27 cellular contexts compared by ENCODE assay signal in the genomic region with DNA sequence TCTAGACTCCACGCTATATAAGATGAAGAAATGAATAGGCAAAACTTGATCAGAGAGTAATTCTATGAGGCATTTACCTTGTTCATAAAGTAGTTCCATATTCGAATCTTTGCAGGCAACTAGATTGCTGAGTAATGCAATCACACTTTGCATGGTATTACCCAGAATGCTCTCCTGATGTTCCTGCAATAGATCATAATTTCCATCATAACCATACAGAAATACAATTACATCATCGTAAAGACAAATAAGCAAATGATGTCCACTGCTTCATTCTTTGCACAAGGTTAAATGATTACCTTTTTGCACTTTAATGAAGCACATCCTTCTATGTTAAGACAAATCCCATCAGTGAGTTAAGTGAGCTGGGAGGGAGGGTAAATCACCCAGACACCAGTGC.
"Had no signal": no experiment of that assay in that cellular context is flagged by ENCODE, and none has a peak within 500 bp of the region (broad histone marks: within the 10 kb centered on the region; RNA-seq: fewer than 3 reads in every experiment).

No MANE protein-coding gene starts in this region.

- H3K4me3 ChIP-seq: coronary artery, dorsolateral prefrontal cortex had no signal

- H3K27ac ChIP-seq: brain microvascular endothelial cell, coronary artery, dorsolateral prefrontal cortex had no signal

- ATAC-seq: activated T-cell treated with anti-CD3 and anti-CD28 coated beads, Interleukin-2, amount 50 U/mL, for 72 hours; esophagus mucosa had no signal

- FAIRE-seq: astrocyte, bronchial epithelial cell, frontal cortex had no signal

- H3K27me3 ChIP-seq: brain microvascular endothelial cell, dorsolateral prefrontal cortex had no signal

- H3K36me3 ChIP-seq: brain microvascular endothelial cell had no signal

- DNase-seq: activated CD4-positive, alpha-beta memory T cell treated with anti-CD3 and anti-CD28 coated beads, Interleukin-2, amount 10 ng/mL, durations not matched to agents 7 days and 5 days; activated CD4-positive, alpha-beta T cell treated with anti-CD3 and anti-CD28 coated beads for 36 hours; activated CD4-positive, alpha-beta T cell treated with anti-CD3 and anti-CD28 coated beads, Interleukin-2, amount 10 ng/mL, durations not matched to agents 24 days and 14 days; activated CD4-positive, CD25-positive, alpha-beta regulatory T cell; activated CD4-positive, CD25-positive, alpha-beta regulatory T cell treated with anti-CD3 and anti-CD28 coated beads, Interleukin-2, amount 50 U/mL, for 72 hours; activated CD8-positive, alpha-beta memory T cell treated with anti-CD3 and anti-CD28 coated beads, Interleukin-2, amount 50 U/mL, for 48 hours; activated gamma-delta T cell; activated naive CD4-positive, alpha-beta T cell; activated naive CD4-positive, alpha-beta T cell treated with anti-CD3 and anti-CD28 coated beads, Interleukin-2, amount 10 ng/mL, durations not matched to agents 7 days and 5 days; activated naive CD8-positive, alpha-beta T cell treated with anti-CD3 and anti-CD28 coated beads, Interleukin-2, amount 10 ng/mL, durations not matched to agents 7 days and 5 days; activated T-cell treated with anti-CD3 and anti-CD28 coated beads for 4 hours; activated T-cell treated with anti-CD3 and anti-CD28 coated beads, Interleukin-2, amount 50 U/mL, for 24 hours; activated T-cell treated with anti-CD3 and anti-CD28 coated beads, Interleukin-2, amount 50 U/mL, for 72 hours; amniotic stem cell; anterior cingulate cortex; brain microvascular endothelial cell; dorsolateral prefrontal cortex; effector memory CD4-positive, alpha-beta T cell; endodermal cell; foreskin fibroblast; head of caudate nucleus; T-helper 2 cell had no signal
